Comparison of ENCODE assay signal across 14 cellular contexts in genomic region chr14:21086908-21087293, GRCh38. TPM values are rescaled to one million over a fixed set of nuclear protein-coding genes. Genes with fewer than 3 reads are reported as not detected.
DNase-seq lines count a peak whose midpoint lies in the region; ATAC-seq and TF ChIP-seq lines count a peak whose summit lies in the region.
"Had no signal": no experiment of that assay in that cellular context is flagged by ENCODE, and none has a peak within 500 bp of the region (broad histone marks: within the 10 kb centered on the region; RNA-seq: fewer than 3 reads in every experiment).

No MANE protein-coding gene starts in this region.

- H3K27ac Mint-ChIP-seq in activated CD4-positive, alpha-beta T cell treated with anti-CD3 and anti-CD28 coated beads, Interleukin-2, amount 10 ng/mL, durations not matched to agents 24 days and 14 days, result peak overlapping the region; percentile 17
- peak overlapping the region; percentile 90 for H3K27ac Mint-ChIP-seq in activated T-helper 17 cell treated with anti-CD3 and anti-CD28 coated beads, Interleukin-2, amount 50 U/mL, for 72 hours
- peak overlapping the region; percentile 88 for H3K27ac Mint-ChIP-seq in stimulated activated effector memory CD8-positive, alpha-beta T cell treated with anti-CD3 and anti-CD28 coated beads, Interleukin-12 subunit alpha, Interleukin-12 subunit beta, amount 100 ng/mL, for 72 hours

- H3K4me3 ChIP-seq in lower lobe of right lung, result no peak overlapping the region
- H3K4me3 ChIP-seq: A549 had no signal

- peaks cover 90% of the 10 kb centered on the region for H3K36me3 ChIP-seq in lower lobe of right lung

- no peaks in the 10 kb centered on the region for H3K9me3 Mint-ChIP-seq in activated CD4-positive, alpha-beta T cell treated with anti-CD3 and anti-CD28 coated beads, Interleukin-2, amount 10 ng/mL, durations not matched to agents 24 days and 14 days
- H3K9me3 Mint-ChIP-seq in activated T-helper 17 cell treated with anti-CD3 and anti-CD28 coated beads, Interleukin-2, amount 50 U/mL, for 72 hours, result no peaks in the 10 kb centered on the region
- H3K9me3 Mint-ChIP-seq in stimulated activated effector memory CD8-positive, alpha-beta T cell treated with anti-CD3 and anti-CD28 coated beads, Interleukin-12 subunit alpha, Interleukin-12 subunit beta, amount 100 ng/mL, for 72 hours, result no peaks in the 10 kb centered on the region
- H3K9me3 Mint-ChIP-seq: activated naive CD4-positive, alpha-beta T cell treated with anti-CD3 and anti-CD28 coated beads, Interleukin-2, amount 10 ng/mL, durations not matched to agents 7 days and 5 days had no signal

- TF ChIP-seq CTCF in lower lobe of right lung (IDR thresholded peaks at IDR 0.05), result no peak

- no peaks in the 10 kb centered on the region for H3K27me3 Mint-ChIP-seq in activated CD4-positive, alpha-beta T cell treated with anti-CD3 and anti-CD28 coated beads, Interleukin-2, amount 10 ng/mL, durations not matched to agents 24 days and 14 days
- H3K27me3 Mint-ChIP-seq in activated T-helper 17 cell treated with anti-CD3 and anti-CD28 coated beads, Interleukin-2, amount 50 U/mL, for 72 hours, result no peaks in the 10 kb centered on the region
- H3K27me3 Mint-ChIP-seq: activated CD4-positive, alpha-beta T cell treated with anti-CD3 and anti-CD28 coated beads for 36 hours had no signal

- intact Hi-C loops in activated CD4-positive, alpha-beta T cell treated with anti-CD3 and anti-CD28 coated beads, Interleukin-2, amount 10 ng/mL, durations not matched to agents 24 days and 14 days (cut with micrococcal nuclease), result no loop called here
- intact Hi-C loops in lower lobe of right lung (cut with DNase I), result no loop called here

- no peak for ATAC-seq in activated T-helper 17 cell treated with anti-CD3 and anti-CD28 coated beads, Interleukin-2, amount 50 U/mL, for 72 hours (replicated peaks)
- no peak for ATAC-seq in lower lobe of right lung
- ATAC-seq in stimulated activated effector memory CD8-positive, alpha-beta T cell treated with anti-CD3 and anti-CD28 coated beads, Interleukin-12 subunit alpha, Interleukin-12 subunit beta, amount 100 ng/mL, for 72 hours, result no peak
- ATAC-seq in activated CD4-positive, CD25-positive, alpha-beta regulatory T cell treated with anti-CD3 and anti-CD28 coated beads, Interleukin-2, amount 50 U/mL, for 24 hours, result no peak

- H3K9me3 ChIP-seq in lower lobe of right lung, result no peaks in the 10 kb centered on the region
- H3K9me3 ChIP-seq: A549 had no signal

- H3K4me1 ChIP-seq in lower lobe of right lung, result peaks cover 18% of the 10 kb centered on the region

- no peak overlapping the region for H3K4me3 Mint-ChIP-seq in activated CD4-positive, alpha-beta T cell treated with anti-CD3 and anti-CD28 coated beads, Interleukin-2, amount 10 ng/mL, durations not matched to agents 24 days and 14 days
- H3K4me3 Mint-ChIP-seq in activated T-helper 17 cell treated with anti-CD3 and anti-CD28 coated beads, Interleukin-2, amount 50 U/mL, for 72 hours, result peak overlapping the region; percentile 23
- H3K4me3 Mint-ChIP-seq in stimulated activated effector memory CD8-positive, alpha-beta T cell treated with anti-CD3 and anti-CD28 coated beads, Interleukin-12 subunit alpha, Interleukin-12 subunit beta, amount 100 ng/mL, for 72 hours, result no peak overlapping the region
- H3K4me3 Mint-ChIP-seq: activated CD4-positive, alpha-beta T cell treated with anti-CD3 and anti-CD28 coated beads for 36 hours; activated naive CD4-positive, alpha-beta T cell treated with anti-CD3 and anti-CD28 coated beads, Interleukin-2, amount 10 ng/mL, durations not matched to agents 7 days and 5 days had no signal

- no peaks in the 10 kb centered on the region for H3K27me3 ChIP-seq in lower lobe of right lung (ENCODE audit: low read depth)

- peaks cover 2% of the 10 kb centered on the region for H3K36me3 Mint-ChIP-seq in activated CD4-positive, alpha-beta T cell treated with anti-CD3 and anti-CD28 coated beads, Interleukin-2, amount 10 ng/mL, durations not matched to agents 24 days and 14 days (ENCODE audit: low read depth)
- no peaks in the 10 kb centered on the region for H3K36me3 Mint-ChIP-seq in activated T-helper 17 cell treated with anti-CD3 and anti-CD28 coated beads, Interleukin-2, amount 50 U/mL, for 72 hours (ENCODE audit: low read depth)
- peaks cover 7% of the 10 kb centered on the region for H3K36me3 Mint-ChIP-seq in stimulated activated effector memory CD8-positive, alpha-beta T cell treated with anti-CD3 and anti-CD28 coated beads, Interleukin-12 subunit alpha, Interleukin-12 subunit beta, amount 100 ng/mL, for 72 hours
- H3K36me3 Mint-ChIP-seq: activated naive CD4-positive, alpha-beta T cell treated with anti-CD3 and anti-CD28 coated beads, Interleukin-2, amount 10 ng/mL, durations not matched to agents 7 days and 5 days had no signal

- H3K27ac ChIP-seq in lower lobe of right lung, result peak overlapping the region; percentile 34
- H3K27ac ChIP-seq: A549 had no signal

- no peak for DNase-seq in activated CD4-positive, alpha-beta T cell treated with anti-CD3 and anti-CD28 coated beads, Interleukin-2, amount 10 ng/mL, durations not matched to agents 24 days and 14 days
- no peak for DNase-seq in activated CD4-positive, alpha-beta T cell treated with anti-CD3 and anti-CD28 coated beads for 4 hours
- no peak for DNase-seq in lower lobe of right lung
- no peak for DNase-seq in stimulated activated effector memory CD8-positive, alpha-beta T cell treated with anti-CD3 and anti-CD28 coated beads, Interleukin-12 subunit alpha, Interleukin-12 subunit beta, amount 100 ng/mL, for 72 hours (ENCODE audit: low spot score in 2 of 2)
- DNase-seq in GM19238 (ENCODE audit: insufficient read length, low spot score), result no peak
- no peak for DNase-seq in inferior parietal cortex (ENCODE audit: extremely low spot score)

- peaks cover 22% of the 10 kb centered on the region for H3K4me1 Mint-ChIP-seq in activated CD4-positive, alpha-beta T cell treated with anti-CD3 and anti-CD28 coated beads, Interleukin-2, amount 10 ng/mL, durations not matched to agents 24 days and 14 days
- peaks cover 15% of the 10 kb centered on the region for H3K4me1 Mint-ChIP-seq in activated T-helper 17 cell treated with anti-CD3 and anti-CD28 coated beads, Interleukin-2, amount 50 U/mL, for 72 hours
- H3K4me1 Mint-ChIP-seq in stimulated activated effector memory CD8-positive, alpha-beta T cell treated with anti-CD3 and anti-CD28 coated beads, Interleukin-12 subunit alpha, Interleukin-12 subunit beta, amount 100 ng/mL, for 72 hours, result peaks cover 26% of the 10 kb centered on the region

RNA-seq across cellular contexts. Expression of gene ZNF219, which starts 11.6 kb away (rescaled TPM):
- total RNA-seq in activated CD4-positive, alpha-beta T cell treated with anti-CD3 and anti-CD28 coated beads, Interleukin-2, amount 10 ng/mL, durations not matched to agents 24 days and 14 days, result 6.5 and 8.3 TPM in 2 replicates
- 10 to 100 TPM in 1 of 2 donors, 1 to 10 TPM in 1; 9.6 to 18.3 TPM for total RNA-seq in activated T-helper 17 cell treated with anti-CD3 and anti-CD28 coated beads, Interleukin-2, amount 50 U/mL, for 72 hours
- 46.1 TPM for total RNA-seq in lower lobe of right lung

RNA-seq across cellular contexts. Expression of gene TMEM253, which starts 14.0 kb away (rescaled TPM):
- total RNA-seq in activated CD4-positive, alpha-beta T cell treated with anti-CD3 and anti-CD28 coated beads, Interleukin-2, amount 10 ng/mL, durations not matched to agents 24 days and 14 days, result not detected in 2 replicates
- not detected for total RNA-seq in activated T-helper 17 cell treated with anti-CD3 and anti-CD28 coated beads, Interleukin-2, amount 50 U/mL, for 72 hours
- total RNA-seq in lower lobe of right lung, result 0.50 TPM
- total RNA-seq: glomerular endothelial cell had no signal

RNA-seq across cellular contexts. Expression of gene ARHGEF40, which starts 16.8 kb away (rescaled TPM):
- total RNA-seq in activated CD4-positive, alpha-beta T cell treated with anti-CD3 and anti-CD28 coated beads, Interleukin-2, amount 10 ng/mL, durations not matched to agents 24 days and 14 days, result not detected in 2 replicates
- total RNA-seq in activated T-helper 17 cell treated with anti-CD3 and anti-CD28 coated beads, Interleukin-2, amount 50 U/mL, for 72 hours, result under 1 TPM in 1 of 2 donors, not detected in 1; 0.26 TPM
- total RNA-seq in lower lobe of right lung, result 28.5 TPM

RNA-seq across cellular contexts. Expression of gene RNASE8, which starts 29.3 kb away (rescaled TPM):
- total RNA-seq in activated CD4-positive, alpha-beta T cell treated with anti-CD3 and anti-CD28 coated beads, Interleukin-2, amount 10 ng/mL, durations not matched to agents 24 days and 14 days, result not detected in 2 replicates
- not detected for total RNA-seq in activated T-helper 17 cell treated with anti-CD3 and anti-CD28 coated beads, Interleukin-2, amount 50 U/mL, for 72 hours
- not detected for total RNA-seq in lower lobe of right lung
- total RNA-seq: activated CD4-positive, alpha-beta T cell treated with anti-CD3 and anti-CD28 coated beads for 36 hours; glomerular endothelial cell; H7; renal cortical epithelial cell had no signal

RNA-seq across cellular contexts. Expression of gene RNASE7, which starts 44.7 kb away (rescaled TPM):
- total RNA-seq in activated CD4-positive, alpha-beta T cell treated with anti-CD3 and anti-CD28 coated beads, Interleukin-2, amount 10 ng/mL, durations not matched to agents 24 days and 14 days, result not detected in 2 replicates
- not detected for total RNA-seq in activated T-helper 17 cell treated with anti-CD3 and anti-CD28 coated beads, Interleukin-2, amount 50 U/mL, for 72 hours
- total RNA-seq in lower lobe of right lung, result not detected
- total RNA-seq: activated CD4-positive, alpha-beta T cell treated with anti-CD3 and anti-CD28 coated beads for 36 hours; glomerular endothelial cell; H7; renal cortical epithelial cell had no signal

Comparison
In these comparisons a context has a peak if more than half of its experiments do, and no peak if none do; other contexts are left out.
1. H3K27ac Mint-ChIP-seq: peak in every context shown above with its lines; median percentile 90 in activated T-helper 17 cell treated with anti-CD3 and anti-CD28 coated beads, Interleukin-2, amount 50 U/mL, for 72 hours; 88 in stimulated activated effector memory CD8-positive, alpha-beta T cell treated with anti-CD3 and anti-CD28 coated beads, Interleukin-12 subunit alpha, Interleukin-12 subunit beta, amount 100 ng/mL, for 72 hours; 17 in activated CD4-positive, alpha-beta T cell treated with anti-CD3 and anti-CD28 coated beads, Interleukin-2, amount 10 ng/mL, durations not matched to agents 24 days and 14 days.
2. RNA of gene ARHGEF40, which starts 16.8 kb away (total RNA-seq): 28.5 TPM in lower lobe of right lung (single experiment); 0.26 TPM in activated T-helper 17 cell treated with anti-CD3 and anti-CD28 coated beads, Interleukin-2, amount 50 U/mL, for 72 hours and not detected in activated CD4-positive, alpha-beta T cell treated with anti-CD3 and anti-CD28 coated beads, Interleukin-2, amount 10 ng/mL, durations not matched to agents 24 days and 14 days; every median in the first group is over 10 times any median in the second.